23 cellular contexts compared by ENCODE assay signal in genomic region chr1:57162607-57163235, GRCh38.
DNase-seq lines count a peak whose midpoint lies in the region; ATAC-seq and TF ChIP-seq lines count a peak whose summit lies in the region.
"Had no signal": no experiment of that assay in that cellular context is flagged by ENCODE, and none has a peak within 500 bp of the region (broad histone marks: within the 10 kb centered on the region; RNA-seq: fewer than 3 reads in every experiment).

No MANE protein-coding gene starts in this region.

- peak overlapping the region; percentile 73 for H3K27ac Mint-ChIP-seq in T-helper 17 cell
- no peak overlapping the region for H3K27ac Mint-ChIP-seq in stimulated activated effector memory CD8-positive, alpha-beta T cell treated with anti-CD3 and anti-CD28 coated beads, Interleukin-12 subunit alpha, Interleukin-12 subunit beta, amount 100 ng/mL, for 72 hours
- H3K27ac Mint-ChIP-seq: activated CD4-positive, alpha-beta T cell treated with anti-CD3 and anti-CD28 coated beads, Interleukin-2, amount 10 ng/mL, durations not matched to agents 24 days and 14 days; naive thymus-derived CD8-positive, alpha-beta T cell had no signal

- H3K27me3 Mint-ChIP-seq in T-helper 17 cell, result no peaks in the 10 kb centered on the region
- H3K27me3 Mint-ChIP-seq: activated CD4-positive, alpha-beta T cell treated with anti-CD3 and anti-CD28 coated beads, Interleukin-2, amount 10 ng/mL, durations not matched to agents 24 days and 14 days had no signal

- DNase-seq in T-helper 17 cell (no peak), globus pallidus (ENCODE audit: low spot score) (peak; percentile 77), midbrain (lab: John Stamatoyannopoulos, UW) (peak; percentile 56), NCI-H510A treated with DMSO at 0.1 percent for 48 hours (lab: John Stamatoyannopoulos, UW) (no peak), NCI-H1436 treated with DMSO at 0.1 percent for 48 hours (lab: John Stamatoyannopoulos, UW) (no peak)
- no peak for DNase-seq in stimulated activated effector memory CD8-positive, alpha-beta T cell treated with anti-CD3 and anti-CD28 coated beads, Interleukin-12 subunit alpha, Interleukin-12 subunit beta, amount 100 ng/mL, for 72 hours (ENCODE audit: low spot score in 2 of 2)
- DNase-seq: activated CD4-positive, alpha-beta T cell treated with anti-CD3 and anti-CD28 coated beads, Interleukin-2, amount 10 ng/mL, durations not matched to agents 24 days and 14 days; central memory CD4-positive, alpha-beta T cell; effector memory CD4-positive, alpha-beta T cell; GDM1; glutamatergic neuron; mammary epithelial cell; naive thymus-derived CD8-positive, alpha-beta T cell; NCI-H1694; NCI-H345; NK-92 treated with Interleukin-12 subunit alpha and Interleukin-12 subunit beta, amount 100 ng/mL, for 24 hours; psoas muscle; stimulated activated CD4-positive, alpha-beta T cell treated with anti-CD3 and anti-CD28 coated beads, Interleukin-4, amount 100 ng/mL, for 24 hours had no signal

- H3K9me3 ChIP-seq in T-helper 17 cell (ENCODE audit: control insufficient read depth, low read length, poor library complexity, severe bottlenecking), result no peaks in the 10 kb centered on the region
- H3K9me3 ChIP-seq: A549, esophagus muscularis mucosa, psoas muscle had no signal

- H3K4me1 Mint-ChIP-seq in T-helper 17 cell, result peaks cover 9% of the 10 kb centered on the region
- H3K4me1 Mint-ChIP-seq in stimulated activated effector memory CD8-positive, alpha-beta T cell treated with anti-CD3 and anti-CD28 coated beads, Interleukin-12 subunit alpha, Interleukin-12 subunit beta, amount 100 ng/mL, for 72 hours, result peaks cover 13% of the 10 kb centered on the region
- H3K4me1 Mint-ChIP-seq: activated CD4-positive, alpha-beta T cell treated with anti-CD3 and anti-CD28 coated beads, Interleukin-2, amount 10 ng/mL, durations not matched to agents 24 days and 14 days; CD14-positive monocyte; naive thymus-derived CD8-positive, alpha-beta T cell had no signal

- H3K27ac ChIP-seq in 22Rv1, result peak overlapping the region; percentile 56
- H3K27ac ChIP-seq: A549, esophagus muscularis mucosa, psoas muscle had no signal

- no peaks in the 10 kb centered on the region for H3K36me3 Mint-ChIP-seq in T-helper 17 cell (ENCODE audit: low read depth)
- H3K36me3 Mint-ChIP-seq in stimulated activated effector memory CD8-positive, alpha-beta T cell treated with anti-CD3 and anti-CD28 coated beads, Interleukin-12 subunit alpha, Interleukin-12 subunit beta, amount 100 ng/mL, for 72 hours, result no peaks in the 10 kb centered on the region
- H3K36me3 Mint-ChIP-seq: CD14-positive monocyte; naive thymus-derived CD8-positive, alpha-beta T cell had no signal

- H3K9me3 Mint-ChIP-seq in stimulated activated effector memory CD8-positive, alpha-beta T cell treated with anti-CD3 and anti-CD28 coated beads, Interleukin-12 subunit alpha, Interleukin-12 subunit beta, amount 100 ng/mL, for 72 hours, result no peaks in the 10 kb centered on the region
- H3K9me3 Mint-ChIP-seq: naive thymus-derived CD8-positive, alpha-beta T cell had no signal

- no peak overlapping the region for H3K4me3 Mint-ChIP-seq in T-helper 17 cell
- H3K4me3 Mint-ChIP-seq in stimulated activated effector memory CD8-positive, alpha-beta T cell treated with anti-CD3 and anti-CD28 coated beads, Interleukin-12 subunit alpha, Interleukin-12 subunit beta, amount 100 ng/mL, for 72 hours, result no peak overlapping the region
- H3K4me3 Mint-ChIP-seq: activated CD4-positive, alpha-beta T cell treated with anti-CD3 and anti-CD28 coated beads, Interleukin-2, amount 10 ng/mL, durations not matched to agents 24 days and 14 days; CD14-positive monocyte; naive thymus-derived CD8-positive, alpha-beta T cell had no signal

- no peak for TF ChIP-seq CTCF in 22Rv1 (IDR thresholded peaks at IDR 0.05)

- no peak for ATAC-seq in T-helper 17 cell
- no peak for ATAC-seq in GM21360 (IDR thresholded peaks at IDR 0.05; ENCODE audit: unreplicated experiment)
- no peak for ATAC-seq in stimulated activated effector memory CD8-positive, alpha-beta T cell treated with anti-CD3 and anti-CD28 coated beads, Interleukin-12 subunit alpha, Interleukin-12 subunit beta, amount 100 ng/mL, for 72 hours
- ATAC-seq: A549; naive thymus-derived CD8-positive, alpha-beta T cell had no signal

Comparison
In these comparisons a context has a peak if more than half of its experiments do, and no peak if none do; other contexts are left out.
1. DNase-seq: peak in globus pallidus (single experiment) and midbrain (single experiment); none in T-helper 17 cell (0 of 3), NCI-H510A treated with DMSO at 0.1 percent for 48 hours (single experiment), NCI-H1436 treated with DMSO at 0.1 percent for 48 hours (single experiment) and stimulated activated effector memory CD8-positive, alpha-beta T cell treated with anti-CD3 and anti-CD28 coated beads, Interleukin-12 subunit alpha, Interleukin-12 subunit beta, amount 100 ng/mL, for 72 hours (0 of 2).